7 cellular contexts compared by ENCODE assay signal in the genomic region with DNA sequence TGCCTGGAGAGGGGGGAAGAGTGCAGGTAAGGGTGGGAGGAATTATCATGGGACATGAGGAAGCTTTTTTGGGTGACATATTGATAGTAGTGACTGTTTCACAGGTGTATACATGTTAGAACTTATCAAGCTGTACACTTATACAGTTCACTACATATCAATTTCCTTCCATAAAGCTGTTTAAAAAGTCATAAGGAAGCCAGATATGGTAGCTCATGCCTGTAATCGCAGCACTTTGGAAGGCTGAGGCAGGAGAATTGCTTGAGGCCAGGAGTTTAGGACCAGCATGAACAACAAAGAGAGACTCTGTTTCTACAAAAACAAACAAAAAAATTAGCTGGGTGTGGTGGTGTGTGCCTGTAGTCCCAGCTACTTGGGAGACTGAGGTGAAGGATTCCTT.
"Had no signal": no experiment of that assay in that cellular context is flagged by ENCODE, and none has a peak within 500 bp of the region (broad histone marks: within the 10 kb centered on the region; RNA-seq: fewer than 3 reads in every experiment).

No MANE protein-coding gene starts in this region.

- FAIRE-seq: H1, H54, HepG2 had no signal

- H3K4me3 Mint-ChIP-seq: GM23338, H9 had no signal

- ATAC-seq: GM23338, HepG2 had no signal

- H3K27me3 Mint-ChIP-seq: IgD-negative memory B cell had no signal

- H3K9me3 Mint-ChIP-seq: GM23338, H9, IgD-negative memory B cell had no signal

- H3K27ac Mint-ChIP-seq: GM23338, IgD-negative memory B cell had no signal

- DNase-seq: H9, HCEC 1CT had no signal
